Comparison of ENCODE assay signal across 8 cellular contexts in the genomic region with DNA sequence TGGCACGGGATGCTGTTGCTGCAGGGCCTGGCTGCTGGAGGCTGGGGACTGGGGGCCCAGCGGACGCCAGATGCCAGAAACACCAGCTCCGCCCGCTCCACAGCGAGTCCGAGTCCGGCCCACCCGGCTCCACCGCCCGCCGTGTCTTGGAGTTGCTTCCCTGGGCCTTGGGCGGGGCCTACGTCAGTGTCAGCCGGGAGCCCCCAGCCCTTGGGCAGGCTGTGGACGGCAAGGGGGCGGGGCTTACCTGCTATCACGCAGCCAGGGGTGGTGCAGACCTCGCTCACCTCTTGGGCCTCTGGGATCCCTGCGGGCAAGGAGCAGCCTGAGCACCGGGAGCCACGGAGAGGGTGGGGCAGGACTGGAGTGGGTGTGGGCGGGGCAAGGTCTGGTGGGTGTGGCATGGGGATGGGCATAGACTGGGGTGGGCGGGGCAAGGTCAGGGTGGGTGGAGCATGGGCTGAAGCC. TPM values are rescaled to one million over a fixed set of nuclear protein-coding genes. Genes with fewer than 3 reads are reported as not detected.
DNase-seq lines count a peak whose midpoint lies in the region; ATAC-seq and TF ChIP-seq lines count a peak whose summit lies in the region.

No MANE protein-coding gene starts in this region.

- no peak overlapping the region for H2BK5ac ChIP-seq in IMR-90 (ENCODE audit: low read depth, low read length, poor library complexity, severe bottlenecking)

- H4K20me1 ChIP-seq in IMR-90 (ENCODE audit: insufficient read depth, low read length) = no peaks in the 10 kb centered on the region

- no peak overlapping the region for H4K8ac ChIP-seq in IMR-90 (ENCODE audit: low read depth in 2 of 2, low read length in 2 of 2)

- no peak overlapping the region for H2BK120ac ChIP-seq in IMR-90 (ENCODE audit: low read depth, low read length)

- H3K4me1 Mint-ChIP-seq in type B pancreatic cell (ENCODE audit: unreplicated experiment) = no peaks in the 10 kb centered on the region

- no peak overlapping the region for H3K27ac Mint-ChIP-seq in type B pancreatic cell

- no peak overlapping the region for H3K27ac ChIP-seq in IMR-90 (ENCODE audit: insufficient read depth, low read length)
- H3K27ac ChIP-seq in body of pancreas = no peak overlapping the region

- peak overlapping the region; percentile 16 for H2AFZ ChIP-seq in IMR-90 (replicated peaks; ENCODE audit: low read length, poor library complexity)

- no peak overlapping the region for H3K4me3 Mint-ChIP-seq in type B pancreatic cell

- no peak overlapping the region for H3K23ac ChIP-seq in IMR-90 (ENCODE audit: low read depth, low read length)

- WGBS in IMR-90 (ENCODE audit: extremely low coverage in 2 of 2, insufficient read length in 1 of 2), 2 experiments = 0% methylated on average over 2 of the region's 24 CpGs; no CpG with 5 or more reads in 1 of the 2 experiments
- WGBS in body of pancreas, 2 donors = 18 to 38% methylated on average over 5 to 24 of the region's 24 CpGs

- ATAC-seq in IMR-90 (ENCODE audit: low read depth) (peak; percentile 59), body of pancreas (peak; percentile 47), HG03045 (IDR thresholded peaks at IDR 0.05; ENCODE audit: unreplicated experiment) (no peak), GM18511 (IDR thresholded peaks at IDR 0.05; ENCODE audit: unreplicated experiment) (no peak)

- no peak overlapping the region for H3K18ac ChIP-seq in IMR-90 (ENCODE audit: low read depth, low read length)

- TF ChIP-seq POLR2A in IMR-90 (IDR thresholded peaks at IDR 0.05; ENCODE audit: low read depth, low read length) (no peak), body of pancreas (IDR thresholded peaks at IDR 0.05) (no peak)

- no peak overlapping the region for H2BK20ac ChIP-seq in IMR-90 (ENCODE audit: low read depth, low read length)

- POLR2A ChIA-PET in IMR-90 (lab: Charles Lee; ENCODE audit: unreplicated experiment) = no interaction called here

- H2AK9ac ChIP-seq in IMR-90 (replicated peaks; ENCODE audit: low read depth, low read length, poor library complexity) = no peak overlapping the region

- BruUV-seq in IMR-90 (replicated peaks; lab: Mats Ljungman, UMichigan) = no TSS peak

- dilution Hi-C loops in IMR-90 (cut with HindIII; ENCODE audit: low sequenced_read_pairs, unreplicated experiment) = no loop called here

- no peak overlapping the region for H3K4me2 ChIP-seq in IMR-90 (ENCODE audit: low read depth, low read length)

- no peak overlapping the region for H3K9ac ChIP-seq in IMR-90 (ENCODE audit: low read depth, low read length)

- intact Hi-C loops in IMR-90 (cut with micrococcal nuclease) = loop anchor here (1.0 kb wide), 1 partner anchor 24 kb away; no protein-coding TSS in a partner anchor
- intact Hi-C loops in body of pancreas (cut with DNase I) = no loop called here

- H3K4me1 ChIP-seq in IMR-90 (ENCODE audit: control insufficient read depth, insufficient read depth, low read length) (no peaks in the 10 kb centered on the region), body of pancreas (no peaks in the 10 kb centered on the region)

- no peak overlapping the region for H3K4me3 ChIP-seq in IMR-90 (ENCODE audit: insufficient read depth, low read depth, low read length)
- H3K4me3 ChIP-seq in body of pancreas = no peak overlapping the region

- peak; percentile 42 for DNase-seq in COLO829 (ENCODE audit: low spot score)
- DNase-seq in IMR-90 = no peak
- DNase-seq in body of pancreas = peak in 2 of 4 donors; percentile 24 to 32
- peak; percentile 35 for DNase-seq in midbrain (lab: John Stamatoyannopoulos, UW)
- no peak for DNase-seq in occipital lobe (lab: John Stamatoyannopoulos, UW)
- no peak for DNase-seq in type B pancreatic cell (ENCODE audit: extremely low spot score, unreplicated experiment)

- H3K27me3 Mint-ChIP-seq in type B pancreatic cell = peaks cover 6% of the 10 kb centered on the region

- H3K9me3 ChIP-seq in IMR-90 (ENCODE audit: control insufficient read depth, insufficient read depth, low read length) (0 out of 2 replicates have a peak, but pooled peaks cover 1% of the 10 kb centered on the region), body of pancreas (no peaks in the 10 kb centered on the region)

- in situ Hi-C loops in IMR-90 (cut with MboI; ENCODE audit: low sequenced_read_pairs) = no loop called here

- H3K79me1 ChIP-seq in IMR-90 (ENCODE audit: low read depth in 1 of 2, low read length in 2 of 2) = no peaks in the 10 kb centered on the region

- H3K27me3 ChIP-seq in IMR-90 (ENCODE audit: control insufficient read depth, insufficient read depth, low read length) (no peaks in the 10 kb centered on the region; the same call in 1 of the 2 replicates), body of pancreas (no peaks in the 10 kb centered on the region)

- no peak for TF ChIP-seq RAD21 in IMR-90 (IDR thresholded peaks at IDR 0.05; ENCODE audit: low read length)

- H3K36me3 Mint-ChIP-seq in type B pancreatic cell = no peaks in the 10 kb centered on the region

- H2AK5ac ChIP-seq in IMR-90 (ENCODE audit: low read depth, low read length) = no peak overlapping the region

- CTCF ChIA-PET in IMR-90 (lab: Yijun Ruan, JAX) = no interaction called here

- H3K56ac ChIP-seq in IMR-90 (ENCODE audit: extremely low read depth, insufficient read depth, low read length) = no peak overlapping the region

- H4K5ac ChIP-seq in IMR-90 (ENCODE audit: low read depth, low read length) = no peak overlapping the region

- no peak overlapping the region for H2BK15ac ChIP-seq in IMR-90 (ENCODE audit: low read depth, low read length)

- H3K36me3 ChIP-seq in IMR-90 (ENCODE audit: control insufficient read depth, insufficient read depth, low read length) (no peaks in the 10 kb centered on the region), body of pancreas (replicated peaks in 1 of 2; ENCODE audit: insufficient read depth in 1 of 2, low read depth in 2 of 2) (no peaks in the 10 kb centered on the region)

- H3K14ac ChIP-seq in IMR-90 (replicated peaks; ENCODE audit: low read depth, low read length) = no peak overlapping the region

- no peaks in the 10 kb centered on the region for H3K9me1 ChIP-seq in IMR-90 (ENCODE audit: insufficient read depth, low read length)

- H3K4ac ChIP-seq in IMR-90 (ENCODE audit: low read depth, low read length) = no peak overlapping the region

- H4K91ac ChIP-seq in IMR-90 (ENCODE audit: insufficient read depth, low read depth, low read length) = no peak overlapping the region

- H3K9me3 Mint-ChIP-seq in type B pancreatic cell = peaks cover 16% of the 10 kb centered on the region

- TF ChIP-seq CTCF in IMR-90 (conservative IDR thresholded peaks at IDR 0.05; ENCODE audit: low read depth, low read length) = no peak
- TF ChIP-seq CTCF in body of pancreas (IDR thresholded peaks at IDR 0.05) = no peak
- TF ChIP-seq CTCF in type B pancreatic cell (conservative IDR thresholded peaks at IDR 0.05) = no peak

TF ChIP-seq in IMR-90, 13 proteins besides CTCF, POLR2A, EP300 and RAD21:
- TF ChIP-seq ELK1 (IDR thresholded peaks at IDR 0.05; ENCODE audit: borderline replicate concordance, low read depth, low read length) = no peak

RNA-seq across cellular contexts. Expression of gene MMEL1, which starts 21.7 kb away (rescaled TPM):
- under 0.01 TPM in 2 replicates for total RNA-seq in IMR-90 (2012; rRNA removed)
- 0.12 and 0.20 TPM in 2 replicates for polyA plus RNA-seq in IMR-90 (2012; rRNA removed)
- 0.11 TPM in 1 of 2 replicates, not detected in the other for polyA plus RNA-seq in IMR-90 (2012; cell fraction: cytosol; rRNA removed)
- polyA plus RNA-seq in IMR-90 (2012; cell fraction: nucleus; rRNA removed; ENCODE audit: low replicate concordance) = 0.47 and 0.96 TPM in 2 replicates
- total RNA-seq in body of pancreas = not detected
- total RNA-seq in occipital lobe = 3.7 TPM
- 1.1 TPM in 1 of 2 replicates, not detected in the other for total RNA-seq in type B pancreatic cell (ENCODE audit: low replicate concordance)

RNA-seq across cellular contexts. Expression of gene PRXL2B, which starts 24.5 kb away (rescaled TPM):
- total RNA-seq in IMR-90 (2012; rRNA removed) (8.1 and 10.9 TPM in 2 replicates), body of pancreas (1 to 10 TPM; 5.6 to 8.8 TPM), occipital lobe (11.9 TPM), type B pancreatic cell (ENCODE audit: low replicate concordance) (33.7 and 40.3 TPM in 2 replicates)
- polyA plus RNA-seq in IMR-90 (2012; rRNA removed) = 22.3 and 23.0 TPM in 2 replicates
- 23.1 and 35.9 TPM in 2 replicates for polyA plus RNA-seq in IMR-90 (2012; cell fraction: cytosol; rRNA removed)
- 23.6 and 41.8 TPM in 2 replicates for polyA plus RNA-seq in IMR-90 (2012; cell fraction: nucleus; rRNA removed; ENCODE audit: low replicate concordance)

RNA-seq across cellular contexts. Expression of gene TNFRSF14, which starts 54.9 kb away (rescaled TPM):
- total RNA-seq in IMR-90 (2012; rRNA removed) (1.3 and 1.7 TPM in 2 replicates), body of pancreas (10 to 100 TPM; 25.9 to 58.3 TPM), occipital lobe (2.0 TPM), type B pancreatic cell (ENCODE audit: low replicate concordance) (4.2 and 8.5 TPM in 2 replicates)
- 4.2 and 4.6 TPM in 2 replicates for polyA plus RNA-seq in IMR-90 (2012; rRNA removed)
- 3.1 and 5.7 TPM in 2 replicates for polyA plus RNA-seq in IMR-90 (2012; cell fraction: cytosol; rRNA removed)
- 32.3 and 65.2 TPM in 2 replicates for polyA plus RNA-seq in IMR-90 (2012; cell fraction: nucleus; rRNA removed; ENCODE audit: low replicate concordance)

Comparison
In these comparisons a context has a peak if more than half of its experiments do, and no peak if none do; other contexts are left out.
1. DNase-seq: peak in COLO829 (single experiment) and midbrain (single experiment); none in IMR-90 (single experiment), occipital lobe (single experiment) and type B pancreatic cell (single experiment).
2. ATAC-seq: peak in IMR-90 (single experiment) and body of pancreas (single experiment); none in HG03045 (single experiment) and GM18511 (single experiment).